ENCODE assay signal across 9 cellular contexts in the genomic region with DNA sequence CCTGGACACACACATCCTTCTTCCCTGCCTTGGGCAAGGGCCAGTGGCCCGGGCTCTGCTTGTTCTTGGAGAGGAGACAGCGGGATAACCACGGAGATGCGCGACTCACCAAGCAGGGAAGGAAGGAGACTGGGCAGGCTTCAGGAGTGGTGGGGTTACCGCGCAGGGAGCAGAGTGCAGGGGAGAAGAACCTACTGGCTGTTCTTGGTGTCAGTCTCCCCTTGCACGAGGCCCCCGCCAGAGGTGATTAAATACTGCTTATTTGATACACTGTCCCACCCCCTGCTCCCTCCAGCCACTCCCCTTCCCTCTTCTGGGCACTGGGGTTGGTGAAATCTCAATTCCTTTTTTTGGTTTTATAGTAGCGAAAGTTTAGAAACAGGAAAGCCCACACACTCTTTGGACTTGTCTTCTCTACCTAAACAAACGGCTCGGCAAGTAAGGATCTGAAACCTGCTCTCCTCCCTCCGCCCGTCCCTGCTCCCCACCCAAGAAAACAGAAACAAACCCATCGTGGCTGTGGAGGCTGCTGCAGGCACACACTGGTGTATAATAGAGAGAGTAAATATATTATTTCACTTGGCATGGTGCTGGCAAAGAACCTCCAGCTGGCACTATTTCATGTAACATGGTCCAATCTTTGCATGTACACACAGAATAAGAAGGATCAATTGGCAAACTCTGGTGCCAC. TPM values are rescaled to one million over a fixed set of nuclear protein-coding genes. Genes with fewer than 3 reads are reported as not detected.
DNase-seq lines count a peak whose midpoint lies in the region; TF ChIP-seq lines count a peak whose summit lies in the region.
"Had no signal": no experiment of that assay in that cellular context is flagged by ENCODE, and none has a peak within 500 bp of the region (broad histone marks: within the 10 kb centered on the region; RNA-seq: fewer than 3 reads in every experiment).

No MANE protein-coding gene starts in this region.

- peaks cover 19% of the 10 kb centered on the region for H3K4me1 Mint-ChIP-seq in activated naive CD4-positive, alpha-beta T cell treated with anti-CD3 and anti-CD28 coated beads for 36 hours (ENCODE audit: low read depth)
- H3K4me1 Mint-ChIP-seq in activated naive CD4-positive, alpha-beta T cell treated with anti-CD3 and anti-CD28 coated beads, Interleukin-2, amount 10 ng/mL, durations not matched to agents 7 days and 5 days: peaks cover 30% of the 10 kb centered on the region

- H3K4me2 ChIP-seq in OCI-LY7 (ENCODE audit: low read length): peak overlapping the region; percentile 86

- H3K27ac ChIP-seq in OCI-LY7 (ENCODE audit: low read depth, low read length, poor library complexity, severe bottlenecking): peak overlapping the region; percentile 95

- H3K9me2 ChIP-seq in OCI-LY7 (ENCODE audit: insufficient read depth, low read length): no peaks in the 10 kb centered on the region

- H3K27ac Mint-ChIP-seq in activated naive CD4-positive, alpha-beta T cell treated with anti-CD3 and anti-CD28 coated beads for 36 hours: peak overlapping the region; percentile 41
- no peak overlapping the region for H3K27ac Mint-ChIP-seq in activated naive CD4-positive, alpha-beta T cell treated with anti-CD3 and anti-CD28 coated beads, Interleukin-2, amount 10 ng/mL, durations not matched to agents 7 days and 5 days

- no peaks in the 10 kb centered on the region for H4K20me1 ChIP-seq in OCI-LY7 (ENCODE audit: insufficient read depth, low read length)

- H3K9me3 ChIP-seq in OCI-LY7 (ENCODE audit: low read length): no peaks in the 10 kb centered on the region

- POLR2A ChIA-PET in OCI-LY7 (lab: Charles Lee): interaction anchor here (0.6 to 0.8 kb wide), 3 partner anchors 73 to 99 kb away, joined by 3 read pairs; no protein-coding TSS in a partner anchor

- TF ChIP-seq CTCF in OCI-LY7 (conservative IDR thresholded peaks at IDR 0.05; ENCODE audit: low read length): no peak

- peaks cover 32% of the 10 kb centered on the region for H3K36me3 ChIP-seq in OCI-LY7 (ENCODE audit: insufficient read depth, low read length)

- no peaks in the 10 kb centered on the region for H3K36me3 Mint-ChIP-seq in activated naive CD4-positive, alpha-beta T cell treated with anti-CD3 and anti-CD28 coated beads for 36 hours (ENCODE audit: low read depth)
- peaks cover 10% of the 10 kb centered on the region for H3K36me3 Mint-ChIP-seq in activated naive CD4-positive, alpha-beta T cell treated with anti-CD3 and anti-CD28 coated beads, Interleukin-2, amount 10 ng/mL, durations not matched to agents 7 days and 5 days

- no peaks in the 10 kb centered on the region for H3K9me3 Mint-ChIP-seq in activated naive CD4-positive, alpha-beta T cell treated with anti-CD3 and anti-CD28 coated beads for 36 hours
- no peaks in the 10 kb centered on the region for H3K9me3 Mint-ChIP-seq in activated naive CD4-positive, alpha-beta T cell treated with anti-CD3 and anti-CD28 coated beads, Interleukin-2, amount 10 ng/mL, durations not matched to agents 7 days and 5 days

- no peak overlapping the region for H2AFZ ChIP-seq in OCI-LY7 (ENCODE audit: low read length)

- no peak overlapping the region for H3K4me3 Mint-ChIP-seq in activated naive CD4-positive, alpha-beta T cell treated with anti-CD3 and anti-CD28 coated beads for 36 hours
- no peak overlapping the region for H3K4me3 Mint-ChIP-seq in activated naive CD4-positive, alpha-beta T cell treated with anti-CD3 and anti-CD28 coated beads, Interleukin-2, amount 10 ng/mL, durations not matched to agents 7 days and 5 days

- CTCF ChIA-PET in activated naive CD4-positive, alpha-beta T cell treated with anti-CD3 and anti-CD28 coated beads for 36 hours (lab: Charles Lee): interaction anchor here (0.6 kb wide), 1 partner anchor 242 kb away, joined by 4 read pairs; no protein-coding TSS in a partner anchor
- CTCF ChIA-PET in activated naive CD4-positive, alpha-beta T cell treated with anti-CD3 and anti-CD28 coated beads, Interleukin-2, amount 10 ng/mL, durations not matched to agents 7 days and 5 days (lab: Charles Lee): no interaction called here
- CTCF ChIA-PET in OCI-LY7 (lab: Charles Lee; ENCODE audit: unreplicated experiment): no interaction called here

- intact Hi-C loops in activated naive CD4-positive, alpha-beta T cell treated with anti-CD3 and anti-CD28 coated beads for 36 hours (cut with micrococcal nuclease): no loop called here
- intact Hi-C loops in OCI-LY7 (cut with micrococcal nuclease; ENCODE audit: unreplicated experiment): loop anchor here (1.0 to 2.0 kb wide), 2 partner anchors 85 to 90 kb away; no protein-coding TSS in a partner anchor

- peak overlapping the region; percentile 72 for H3K4me3 ChIP-seq in OCI-LY7 (ENCODE audit: low read depth, low read length, poor library complexity, severe bottlenecking)

- H3K27me3 Mint-ChIP-seq in activated naive CD4-positive, alpha-beta T cell treated with anti-CD3 and anti-CD28 coated beads for 36 hours (ENCODE audit: low read depth): no peaks in the 10 kb centered on the region
- no peaks in the 10 kb centered on the region for H3K27me3 Mint-ChIP-seq in activated naive CD4-positive, alpha-beta T cell treated with anti-CD3 and anti-CD28 coated beads, Interleukin-2, amount 10 ng/mL, durations not matched to agents 7 days and 5 days

- BruUV-seq in OCI-LY7 (replicated peaks; lab: Mats Ljungman, UMichigan): no TSS peak

- H3K4me1 ChIP-seq in OCI-LY7 (ENCODE audit: insufficient read depth, low read length, poor library complexity, severe bottlenecking): peaks cover 86% of the 10 kb centered on the region

- DNase-seq in activated naive CD4-positive, alpha-beta T cell treated with anti-CD3 and anti-CD28 coated beads for 36 hours: no peak
- DNase-seq in activated naive CD4-positive, alpha-beta T cell treated with anti-CD3 and anti-CD28 coated beads, Interleukin-2, amount 10 ng/mL, durations not matched to agents 7 days and 5 days: no peak
- DNase-seq in OCI-LY7 (ENCODE audit: low spot score) (peak; percentile 89), fibroblast of peridontal ligament (ENCODE audit: extremely low read depth) (peak; percentile 34), stromal cell of bone marrow (ENCODE audit: low read depth) (peak; percentile 6), NCI-H2227 treated with DMSO at 0.1 percent for 48 hours (lab: John Stamatoyannopoulos, UW) (no peak), NCI-H345 (lab: John Stamatoyannopoulos, UW) (no peak)
- DNase-seq in stimulated activated CD4-positive, alpha-beta T cell treated with anti-CD3 and anti-CD28 coated beads, Interleukin-2, amount 100 ng/mL, for 48 hours: no peak

- H3K79me2 ChIP-seq in OCI-LY7 (ENCODE audit: insufficient read depth, low read depth, low read length): peaks cover 19% of the 10 kb centered on the region

RNA-seq across cellular contexts. Expression of a gene that starts 10.8 kb away (rescaled TPM):
- under 1 TPM; 0.48 to 0.52 TPM for total RNA-seq in activated naive CD4-positive, alpha-beta T cell treated with anti-CD3 and anti-CD28 coated beads for 36 hours
- 0.08 and 0.60 TPM in 2 replicates for total RNA-seq in OCI-LY7 (2014; rRNA removed; shearing (Covaris generic))
- 1.00 and 1.3 TPM in 2 replicates for total RNA-seq in OCI-LY7 (2022)
- total RNA-seq: pulmonary artery endothelial cell had no signal

RNA-seq across cellular contexts. Expression of a gene that starts 15.6 kb away (rescaled TPM):
- total RNA-seq in activated naive CD4-positive, alpha-beta T cell treated with anti-CD3 and anti-CD28 coated beads for 36 hours: 10 to 100 TPM; 28.6 to 32.5 TPM
- 41.0 TPM in 2 replicates for total RNA-seq in OCI-LY7 (2014; rRNA removed; shearing (Covaris generic))
- 42.1 and 43.9 TPM in 2 replicates for total RNA-seq in OCI-LY7 (2022)

RNA-seq across cellular contexts. Expression of a gene that starts 26.2 kb away (rescaled TPM):
- total RNA-seq in activated naive CD4-positive, alpha-beta T cell treated with anti-CD3 and anti-CD28 coated beads for 36 hours: under 1 TPM; 0.32 to 0.76 TPM
- 2.4 and 3.3 TPM in 2 replicates for total RNA-seq in OCI-LY7 (2014; rRNA removed; shearing (Covaris generic))
- 3.7 and 4.3 TPM in 2 replicates for total RNA-seq in OCI-LY7 (2022)

RNA-seq across cellular contexts. Expression of a gene that starts 47.8 kb away (rescaled TPM):
- under 1 TPM; 0.22 to 0.57 TPM for total RNA-seq in activated naive CD4-positive, alpha-beta T cell treated with anti-CD3 and anti-CD28 coated beads for 36 hours
- total RNA-seq in OCI-LY7 (2014; rRNA removed; shearing (Covaris generic)): 2.2 and 2.9 TPM in 2 replicates
- total RNA-seq in OCI-LY7 (2022): 1.5 and 2.2 TPM in 2 replicates

Comparison
In these comparisons a context has a peak if more than half of its experiments do, and no peak if none do; other contexts are left out.
1. DNase-seq: peak in OCI-LY7 (single experiment), fibroblast of peridontal ligament (single experiment) and stromal cell of bone marrow (single experiment); none in activated naive CD4-positive, alpha-beta T cell treated with anti-CD3 and anti-CD28 coated beads for 36 hours (single experiment), activated naive CD4-positive, alpha-beta T cell treated with anti-CD3 and anti-CD28 coated beads, Interleukin-2, amount 10 ng/mL, durations not matched to agents 7 days and 5 days (single experiment), NCI-H2227 treated with DMSO at 0.1 percent for 48 hours (single experiment), stimulated activated CD4-positive, alpha-beta T cell treated with anti-CD3 and anti-CD28 coated beads, Interleukin-2, amount 100 ng/mL, for 48 hours (0 of 2) and NCI-H345 (single experiment).